Comparison of ENCODE assay signal across 13 cellular contexts in genomic region chr9:136228107-136228875, GRCh38. TPM values are rescaled to one million over a fixed set of nuclear protein-coding genes. Genes with fewer than 3 reads are reported as not detected.
A peak's percentile ranks its signal among the peaks of the same experiment; 100 is the strongest.
DNase-seq lines count a peak whose midpoint lies in the region; ATAC-seq, FAIRE-seq and TF ChIP-seq lines count a peak whose summit lies in the region.
"Had no signal": no experiment of that assay in that cellular context is flagged by ENCODE, and none has a peak within 500 bp of the region (broad histone marks: within the 10 kb centered on the region; RNA-seq: fewer than 3 reads in every experiment).

No MANE protein-coding gene starts in this region.

- no peak for FAIRE-seq in GM12891 (lab: Jason Lieb, UNC)

- H3F3A ChIP-seq in PC-3 (ENCODE audit: low read length, unreplicated experiment) = no peaks in the 10 kb centered on the region

- H3K4me1 Mint-ChIP-seq in dendritic cell treated with granulocyte-macrophage colony-stimulating factor and Interleukin-4, amounts not matched to agents 40 ng/mL and 50 ng/mL, for 4 days (ENCODE audit: low read depth) = peaks cover 30% of the 10 kb centered on the region

- POLR2A ChIA-PET in PC-3 (lab: Charles Lee; ENCODE audit: unreplicated experiment) = interaction anchor here (0.6 kb wide), 1 partner anchor 372 kb away, joined by 4 read pairs; no protein-coding TSS in a partner anchor

- H3K9ac ChIP-seq in PC-3 (ENCODE audit: low read length) = peak overlapping the region; percentile 49

- no peaks in the 10 kb centered on the region for H3K9me3 ChIP-seq in PC-3 (ENCODE audit: low read length)

- H3K4me2 ChIP-seq in PC-3 (ENCODE audit: low read length) = peak overlapping the region; percentile 77

- no peak for TF ChIP-seq POLR2A in GM12891 (IDR thresholded peaks at IDR 0.05; ENCODE audit: low read depth, low read length)

- peak; percentile 88 for ATAC-seq in PC-3
- peak; percentile 33 for ATAC-seq in stimulated activated naive CD8-positive, alpha-beta T cell treated with anti-CD3 and anti-CD28 coated beads, Interleukin-15, Interleukin-2, amounts not matched to agents 100 U/mL and 50 U/mL, for 24 hours
- no peak for ATAC-seq in GM21825 (IDR thresholded peaks at IDR 0.05; ENCODE audit: unreplicated experiment)
- ATAC-seq: naive thymus-derived CD8-positive, alpha-beta T cell had no signal

- no TSS peak for BruUV-seq in PC-3 (replicated peaks; lab: Mats Ljungman, UMichigan)

- H3K36me3 ChIP-seq in PC-3 (ENCODE audit: low read depth, low read length) = peaks cover 5% of the 10 kb centered on the region; the same call in 1 of the 2 replicates

- peak overlapping the region; percentile 87 for H3K27ac ChIP-seq in PC-3 (ENCODE audit: low read length)

- no peak for TF ChIP-seq CTCF in PC-3 (conservative IDR thresholded peaks at IDR 0.05; ENCODE audit: low read depth, low read length)

- CTCF ChIA-PET in PC-3 (lab: Charles Lee) = interaction anchor here (0.6 to 1.3 kb wide), 3 partner anchors 9 to 135 kb away, joined by 3 to 8 read pairs (median 5); partner anchors contain the start of gene DNLZ

- H2AFZ ChIP-seq in PC-3 (ENCODE audit: low read length) = no peak overlapping the region

- intact Hi-C loops in PC-3 (cut with micrococcal nuclease) = no loop called here
- intact Hi-C loops in dendritic cell treated with granulocyte-macrophage colony-stimulating factor and Interleukin-4, amounts not matched to agents 40 ng/mL and 50 ng/mL, for 4 days (cut with micrococcal nuclease) = no loop called here

- H3K9me2 ChIP-seq in PC-3 (replicated peaks; ENCODE audit: low read length) = no peaks in the 10 kb centered on the region

- H3K9me3 Mint-ChIP-seq in dendritic cell treated with granulocyte-macrophage colony-stimulating factor and Interleukin-4, amounts not matched to agents 40 ng/mL and 50 ng/mL, for 4 days = no peaks in the 10 kb centered on the region
- H3K9me3 Mint-ChIP-seq: CD4-positive, alpha-beta T cell; naive thymus-derived CD8-positive, alpha-beta T cell had no signal

- no peaks in the 10 kb centered on the region for H3K27me3 ChIP-seq in PC-3 (ENCODE audit: low read length)

- H3K79me2 ChIP-seq in PC-3 (ENCODE audit: low read length) = peaks cover 38% of the 10 kb centered on the region

- peak overlapping the region; percentile 50 for H3K27ac Mint-ChIP-seq in dendritic cell treated with granulocyte-macrophage colony-stimulating factor and Interleukin-4, amounts not matched to agents 40 ng/mL and 50 ng/mL, for 4 days
- H3K27ac Mint-ChIP-seq: CD4-positive, alpha-beta T cell had no signal

- DNase-seq in activated naive CD4-positive, alpha-beta T cell treated with Interleukin-2 at 50 U/mL for 16 hours = peak; percentile 15
- DNase-seq in activated naive CD4-positive, alpha-beta T cell (lab: John Stamatoyannopoulos, UW) = no peak
- peak; percentile 92 for DNase-seq in PC-3
- no peak for DNase-seq in stimulated activated naive CD8-positive, alpha-beta T cell treated with anti-CD3 and anti-CD28 coated beads, Interleukin-15, Interleukin-2, amounts not matched to agents 100 U/mL and 50 U/mL, for 24 hours
- no peak for DNase-seq in GM12891 (ENCODE audit: insufficient read length, low spot score)
- DNase-seq in COLO829 (ENCODE audit: low spot score) = no peak
- DNase-seq: CD4-positive, alpha-beta T cell; naive thymus-derived CD8-positive, alpha-beta T cell; NCI-H226 had no signal

- H3K4me3 Mint-ChIP-seq in dendritic cell treated with granulocyte-macrophage colony-stimulating factor and Interleukin-4, amounts not matched to agents 40 ng/mL and 50 ng/mL, for 4 days = no peak overlapping the region
- H3K4me3 Mint-ChIP-seq: CD4-positive, alpha-beta T cell had no signal

- H3K27me3 Mint-ChIP-seq in dendritic cell treated with granulocyte-macrophage colony-stimulating factor and Interleukin-4, amounts not matched to agents 40 ng/mL and 50 ng/mL, for 4 days = peaks cover 1% of the 10 kb centered on the region
- H3K27me3 Mint-ChIP-seq: CD4-positive, alpha-beta T cell; naive thymus-derived CD8-positive, alpha-beta T cell had no signal

- H3K4me3 ChIP-seq in PC-3 (ENCODE audit: low read length) = peak overlapping the region; percentile 51

- peaks cover 30% of the 10 kb centered on the region for H3K4me1 ChIP-seq in PC-3 (ENCODE audit: insufficient read depth, low read length)

- H4K20me1 ChIP-seq in PC-3 (ENCODE audit: low read length) = no peaks in the 10 kb centered on the region

- peaks cover 18% of the 10 kb centered on the region for H3K36me3 Mint-ChIP-seq in dendritic cell treated with granulocyte-macrophage colony-stimulating factor and Interleukin-4, amounts not matched to agents 40 ng/mL and 50 ng/mL, for 4 days (ENCODE audit: low read depth)

TF ChIP-seq in GM12891, 5 proteins besides CTCF, POLR2A, EP300 and RAD21:
- TF ChIP-seq POLR2AphosphoS5 (IDR thresholded peaks at IDR 0.05; ENCODE audit: low read depth, low read length) (no peak), POU2F2 (IDR thresholded peaks at IDR 0.05; ENCODE audit: low read depth, low read length) (no peak), SPI1 (IDR thresholded peaks at IDR 0.05; ENCODE audit: low read depth, low read length) (no peak), TAF1 (IDR thresholded peaks at IDR 0.05; ENCODE audit: low read depth, low read length) (no peak), PAX5 (IDR thresholded peaks at IDR 0.05; ENCODE audit: insufficient read depth, low read length, severe bottlenecking) (no peak)

RNA-seq across cellular contexts. Expression of gene QSOX2, which starts 17.3 kb away (rescaled TPM):
- 9.9 and 10.7 TPM in 2 replicates for total RNA-seq in PC-3 (2014; rRNA removed)
- 8.2 TPM for polyA plus RNA-seq in GM12891 (2012; ENCODE audit: low read depth, missing spikeins)

RNA-seq across cellular contexts. Expression of gene LHX3, which starts 23.4 kb away (rescaled TPM):
- not detected in 2 replicates for total RNA-seq in PC-3 (2014; rRNA removed)
- polyA plus RNA-seq in GM12891 (2012; ENCODE audit: low read depth, missing spikeins) = not detected
- total RNA-seq: activated CD8-positive, alpha-beta memory T cell treated with anti-CD3 and anti-CD28 coated beads for 36 hours; epithelial cell of proximal tubule; naive thymus-derived CD8-positive, alpha-beta T cell had no signal
- polyA plus RNA-seq: naive thymus-derived CD8-positive, alpha-beta T cell had no signal

Comparison
In these comparisons a context has a peak if more than half of its experiments do, and no peak if none do; other contexts are left out.
1. DNase-seq: peak in activated naive CD4-positive, alpha-beta T cell treated with Interleukin-2 at 50 U/mL for 16 hours (single experiment) and PC-3 (single experiment); none in activated naive CD4-positive, alpha-beta T cell (0 of 4), stimulated activated naive CD8-positive, alpha-beta T cell treated with anti-CD3 and anti-CD28 coated beads, Interleukin-15, Interleukin-2, amounts not matched to agents 100 U/mL and 50 U/mL, for 24 hours (single experiment), GM12891 (single experiment) and COLO829 (single experiment).